24 cellular contexts compared by ENCODE assay signal in the genomic region with DNA sequence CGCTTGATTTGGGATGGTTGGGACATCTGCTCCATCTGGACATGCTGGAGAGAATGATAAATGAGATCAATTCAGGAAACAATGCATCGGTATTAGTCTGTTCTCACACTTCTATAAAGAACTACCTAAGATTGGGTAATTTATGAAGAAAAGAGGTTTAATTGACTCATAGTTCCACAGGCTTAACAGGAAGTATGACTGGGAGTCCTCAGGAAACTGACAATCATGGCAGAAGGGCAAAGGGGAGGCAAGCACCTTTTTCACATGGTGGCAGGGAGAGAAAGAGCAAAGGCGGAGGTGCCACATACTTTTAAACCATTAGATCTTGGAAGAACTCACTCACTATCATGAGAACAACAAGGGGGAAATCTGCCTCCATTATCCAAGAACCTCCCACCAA. TPM values are rescaled to one million over a fixed set of nuclear protein-coding genes. Genes with fewer than 3 reads are reported as not detected.
DNase-seq lines count a peak whose midpoint lies in the region; ATAC-seq, FAIRE-seq and TF ChIP-seq lines count a peak whose summit lies in the region.
"Had no signal": no experiment of that assay in that cellular context is flagged by ENCODE, and none has a peak within 500 bp of the region (broad histone marks: within the 10 kb centered on the region; RNA-seq: fewer than 3 reads in every experiment).

No MANE protein-coding gene starts in this region.

- H3K27me3 ChIP-seq in H1 (replicated peaks in 1 of 4; ENCODE audit: control insufficient read depth in 3 of 4, extremely low read depth in 1 of 4, insufficient read depth in 3 of 4, low read length in 3 of 4): no peaks in the 10 kb centered on the region
- peaks cover 1% of the 10 kb centered on the region for H3K27me3 ChIP-seq in mammary epithelial cell (ENCODE audit: insufficient read depth, low read length)

- no peak for TF ChIP-seq RAD21 in H1 (IDR thresholded peaks at IDR 0.05 in 1 of 2, conservative IDR thresholded peaks at IDR 0.05 in 1 of 2; ENCODE audit: low read depth in 2 of 2, low read length in 2 of 2)

- H3K4me2 ChIP-seq in H1 (ENCODE audit: insufficient read depth in 1 of 2, low read depth in 2 of 2, low read length in 2 of 2): no peak overlapping the region
- H3K4me2 ChIP-seq in mammary epithelial cell (ENCODE audit: insufficient read depth, low read depth, low read length): no peak overlapping the region

- no peak overlapping the region for H2BK12ac ChIP-seq in H1 (ENCODE audit: low read depth, low read length)

- H3K4ac ChIP-seq in H1 (replicated peaks; ENCODE audit: insufficient read length, low read depth, low read length): no peak overlapping the region

- no peak overlapping the region for H3K14ac ChIP-seq in H1 (ENCODE audit: insufficient read length)

- no peak overlapping the region for H4K8ac ChIP-seq in H1 (ENCODE audit: extremely low read depth, insufficient read depth, low read length)

- H3K79me2 ChIP-seq in H1 (ENCODE audit: control insufficient read depth in 1 of 2, insufficient read depth in 2 of 2, low read length in 2 of 2): no peaks in the 10 kb centered on the region
- no peaks in the 10 kb centered on the region for H3K79me2 ChIP-seq in mammary epithelial cell (ENCODE audit: insufficient read depth, low read length)

- H2BK120ac ChIP-seq in H1 (replicated peaks; ENCODE audit: low read depth, low read length): no peak overlapping the region

- TF ChIP-seq EP300 in H1 (IDR thresholded peaks at IDR 0.05; ENCODE audit: borderline replicate concordance in 1 of 2, low read depth in 2 of 2, low read length in 2 of 2): no peak

- POLR2A ChIA-PET in H1 (lab: Charles Lee; ENCODE audit: partially characterized antibody): no interaction called here
- POLR2A ChIA-PET in naive thymus-derived CD8-positive, alpha-beta T cell (lab: Charles Lee): no interaction called here

- H3K4me1 Mint-ChIP-seq in nephron progenitor cell: no peaks in the 10 kb centered on the region
- H3K4me1 Mint-ChIP-seq in naive thymus-derived CD8-positive, alpha-beta T cell: no peaks in the 10 kb centered on the region
- H3K4me1 Mint-ChIP-seq in activated CD8-positive, alpha-beta memory T cell treated with anti-CD3 and anti-CD28 coated beads, Interleukin-2, amount 10 ng/mL, durations not matched to agents 7 days and 5 days: peaks cover 1% of the 10 kb centered on the region
- H3K4me1 Mint-ChIP-seq: CD4-positive, CD25-positive, alpha-beta regulatory T cell; CD8-positive, alpha-beta memory T cell had no signal

- no peak overlapping the region for H4K5ac ChIP-seq in H1 (ENCODE audit: insufficient read length, low read depth, low read length)

- dilution Hi-C loops in mammary epithelial cell (cut with HindIII; ENCODE audit: low sequenced_read_pairs): no loop called here

- H3K56ac ChIP-seq in H1 (replicated peaks; ENCODE audit: insufficient read length, low read depth, low read length): no peak overlapping the region

- no peak overlapping the region for H3K4me3 Mint-ChIP-seq in nephron progenitor cell
- H3K4me3 Mint-ChIP-seq in naive thymus-derived CD8-positive, alpha-beta T cell: no peak overlapping the region
- no peak overlapping the region for H3K4me3 Mint-ChIP-seq in activated CD8-positive, alpha-beta memory T cell treated with anti-CD3 and anti-CD28 coated beads, Interleukin-2, amount 10 ng/mL, durations not matched to agents 7 days and 5 days
- H3K4me3 Mint-ChIP-seq: CD4-positive, CD25-positive, alpha-beta regulatory T cell; CD8-positive, alpha-beta memory T cell had no signal

- in situ Hi-C loops in mammary epithelial cell (cut with MboI; ENCODE audit: low sequenced_read_pairs in 2 of 2): no loop called here

- intact Hi-C loops in mammary epithelial cell (cut with micrococcal nuclease): no loop called here

- H3K4me1 ChIP-seq in H1 (replicated peaks in 1 of 4; ENCODE audit: control insufficient read depth in 3 of 4, insufficient read depth in 4 of 4, low read length in 3 of 4): peaks cover 0 to 6% (median 0%) of the 10 kb centered on the region in 4 experiments; a peak in 1 of 7 replicates
- H3K4me1 ChIP-seq in mammary epithelial cell (ENCODE audit: insufficient read depth, low read length): no peaks in the 10 kb centered on the region
- H3K4me1 ChIP-seq: BE2C had no signal

- no peak for ATAC-seq in naive thymus-derived CD8-positive, alpha-beta T cell
- no peak for ATAC-seq in activated CD8-positive, alpha-beta memory T cell treated with anti-CD3 and anti-CD28 coated beads, Interleukin-2, amount 10 ng/mL, durations not matched to agents 7 days and 5 days
- ATAC-seq: GM12878 had no signal

- H3K27ac Mint-ChIP-seq in nephron progenitor cell: peak overlapping the region; percentile 47
- no peak overlapping the region for H3K27ac Mint-ChIP-seq in naive thymus-derived CD8-positive, alpha-beta T cell
- H3K27ac Mint-ChIP-seq in activated CD8-positive, alpha-beta memory T cell treated with anti-CD3 and anti-CD28 coated beads, Interleukin-2, amount 10 ng/mL, durations not matched to agents 7 days and 5 days: no peak overlapping the region
- H3K27ac Mint-ChIP-seq: CD4-positive, CD25-positive, alpha-beta regulatory T cell; CD8-positive, alpha-beta memory T cell had no signal

- H4K20me1 ChIP-seq in H1 (replicated peaks in 1 of 2; ENCODE audit: control insufficient read depth in 1 of 2, insufficient read depth in 2 of 2, low read length in 2 of 2) (no peaks in the 10 kb centered on the region), mammary epithelial cell (ENCODE audit: insufficient read depth, low read length) (no peaks in the 10 kb centered on the region)

- H3K9me3 ChIP-seq in H1 (ENCODE audit: insufficient read depth in 2 of 2, low read depth in 1 of 2, low read length in 1 of 2) (no peaks in the 10 kb centered on the region), mammary epithelial cell (replicated peaks; ENCODE audit: insufficient read depth, low read length) (no peaks in the 10 kb centered on the region)
- H3K9me3 ChIP-seq: BE2C, HAP-1 had no signal

- H2AK5ac ChIP-seq in H1 (ENCODE audit: low read depth, low read length): no peak overlapping the region

- no peaks in the 10 kb centered on the region for H3K9me3 Mint-ChIP-seq in nephron progenitor cell
- no peaks in the 10 kb centered on the region for H3K9me3 Mint-ChIP-seq in naive thymus-derived CD8-positive, alpha-beta T cell
- H3K9me3 Mint-ChIP-seq in activated CD8-positive, alpha-beta memory T cell treated with anti-CD3 and anti-CD28 coated beads, Interleukin-2, amount 10 ng/mL, durations not matched to agents 7 days and 5 days (ENCODE audit: low read depth): no peaks in the 10 kb centered on the region
- H3K9me3 Mint-ChIP-seq: CD8-positive, alpha-beta memory T cell had no signal

- no peak for FAIRE-seq in H1 (lab: Jason Lieb, UNC)
- FAIRE-seq: GM12878, HTR-8/SVneo had no signal

- peak; percentile 58 for DNase-seq in NCI-H82 (lab: John Stamatoyannopoulos, UW)
- no peak for DNase-seq in NCI-H82 treated with DMSO at 0.1 percent for 48 hours (lab: John Stamatoyannopoulos, UW; ENCODE audit: unreplicated experiment)
- DNase-seq in HT1080 (ENCODE audit: low read depth): peak; percentile 49
- no peak for DNase-seq in H1 (ENCODE audit: low read depth in 1 of 2, low spot score in 2 of 2)
- no peak for DNase-seq in nephron progenitor cell
- DNase-seq in mammary epithelial cell: no peak
- no peak for DNase-seq in naive thymus-derived CD8-positive, alpha-beta T cell
- no peak for DNase-seq in activated CD8-positive, alpha-beta memory T cell treated with anti-CD3 and anti-CD28 coated beads, Interleukin-2, amount 10 ng/mL, durations not matched to agents 7 days and 5 days
- DNase-seq: ACHN; BE2C; C1 segment of cervical spinal cord; CD4-positive, CD25-positive, alpha-beta regulatory T cell; CD8-positive, alpha-beta memory T cell; COR-L47; DMS53; DND-41; EL; GOT3; IMR-90 had no signal

- no peak overlapping the region for H2BK20ac ChIP-seq in H1 (ENCODE audit: low read length)

- H3K23me2 ChIP-seq in H1 (ENCODE audit: low read depth, low read length): no peaks in the 10 kb centered on the region; the same call in 1 of the 2 replicates

- H3K9ac ChIP-seq in H1 (replicated peaks in 1 of 4; ENCODE audit: extremely low read depth in 1 of 4, low read depth in 3 of 4, low read length in 3 of 4) (no peak overlapping the region), mammary epithelial cell (ENCODE audit: insufficient read depth, low read length) (no peak overlapping the region)

- H2BK5ac ChIP-seq in H1 (ENCODE audit: low read depth, low read length): no peak overlapping the region

- H3K36me3 ChIP-seq in H1 (ENCODE audit: control insufficient read depth in 2 of 4, insufficient read depth in 4 of 4, low read length in 3 of 4) (no peaks in the 10 kb centered on the region), mammary epithelial cell (ENCODE audit: insufficient read depth, low read length) (no peaks in the 10 kb centered on the region)
- H3K36me3 ChIP-seq: BE2C, HAP-1 had no signal

- BruUV-seq in mammary epithelial cell (replicated peaks; lab: Mats Ljungman, UMichigan): no TSS peak

- H3K4me3 ChIP-seq in H1 (ENCODE audit: extremely low read depth in 1 of 4, insufficient read depth in 2 of 4, low read depth in 3 of 4, low read length in 4 of 4) (no peak overlapping the region), mammary epithelial cell (replicated peaks in 1 of 3; ENCODE audit: insufficient read depth in 1 of 3, low read depth in 2 of 3, low read length in 3 of 3) (no peak overlapping the region)
- H3K4me3 ChIP-seq: GM12878, HAP-1 had no signal

- TF ChIP-seq POLR2A in H1 (IDR thresholded peaks at IDR 0.05; ENCODE audit: control extremely low read depth in 1 of 2, low read depth in 2 of 2, low read length in 2 of 2): no peak

- CTCF ChIA-PET in H1 (lab: Charles Lee; ENCODE audit: partially characterized antibody): no interaction called here
- CTCF ChIA-PET in mammary epithelial cell (lab: Charles Lee; ENCODE audit: low non-redundant PET): no interaction called here
- CTCF ChIA-PET in activated CD8-positive, alpha-beta memory T cell treated with anti-CD3 and anti-CD28 coated beads, Interleukin-2, amount 10 ng/mL, durations not matched to agents 7 days and 5 days (lab: Charles Lee): no interaction called here

- H3K23ac ChIP-seq in H1 (ENCODE audit: insufficient read length): no peak overlapping the region

- H3K36me3 Mint-ChIP-seq in nephron progenitor cell (ENCODE audit: low read depth): no peaks in the 10 kb centered on the region
- H3K36me3 Mint-ChIP-seq in naive thymus-derived CD8-positive, alpha-beta T cell: no peaks in the 10 kb centered on the region
- H3K36me3 Mint-ChIP-seq in activated CD8-positive, alpha-beta memory T cell treated with anti-CD3 and anti-CD28 coated beads, Interleukin-2, amount 10 ng/mL, durations not matched to agents 7 days and 5 days: no peaks in the 10 kb centered on the region
- H3K36me3 Mint-ChIP-seq: CD4-positive, CD25-positive, alpha-beta regulatory T cell; CD8-positive, alpha-beta memory T cell had no signal

- no peak overlapping the region for H3K18ac ChIP-seq in H1 (ENCODE audit: extremely low read depth, low read length)

- H2AFZ ChIP-seq in H1 (ENCODE audit: low read length) (peak overlapping the region; percentile 72; the same call in 1 of the 2 replicates), mammary epithelial cell (ENCODE audit: low read depth, low read length) (no peak overlapping the region)

- H4K91ac ChIP-seq in H1 (replicated peaks; ENCODE audit: insufficient read length, low read length): no peak overlapping the region

- 91% methylated on average over 3 of the region's 3 CpGs; no CpG with 5 or more reads in 1 of the 2 experiments for WGBS in H1 (ENCODE audit: extremely low coverage in 1 of 2, insufficient coverage in 1 of 2, insufficient read length in 1 of 2, insufficient replicate concordance in 2 of 2, low coverage in 1 of 2, low lambda C conversion rate in 2 of 2, missing lambda C conversion rate in 1 of 2), 2 experiments
- 81% methylated on average over 3 of the region's 3 CpGs for WGBS in mammary epithelial cell (ENCODE audit: low coverage, missing lambda C conversion rate)

- H3K27me3 Mint-ChIP-seq in nephron progenitor cell (ENCODE audit: low read depth, poor library complexity): peaks cover 4% of the 10 kb centered on the region
- peaks cover 7 to 34% (median 18%) of the 10 kb centered on the region in 5 donors for H3K27me3 Mint-ChIP-seq in naive thymus-derived CD8-positive, alpha-beta T cell
- H3K27me3 Mint-ChIP-seq in activated CD8-positive, alpha-beta memory T cell treated with anti-CD3 and anti-CD28 coated beads, Interleukin-2, amount 10 ng/mL, durations not matched to agents 7 days and 5 days: peaks cover 41% of the 10 kb centered on the region

- H3K27ac ChIP-seq in H1 (ENCODE audit: low read depth, low read length) (no peak overlapping the region), mammary epithelial cell (ENCODE audit: insufficient read depth, low read depth, low read length) (no peak overlapping the region)
- H3K27ac ChIP-seq: HL-60 had no signal

- no peak for TF ChIP-seq CTCF in H1 (IDR thresholded peaks at IDR 0.05; ENCODE audit: control extremely low read depth in 1 of 3, insufficient read depth in 1 of 3, low read depth in 1 of 3, low read length in 3 of 3)
- no peak for TF ChIP-seq CTCF in nephron progenitor cell (IDR thresholded peaks at IDR 0.05)
- no peak for TF ChIP-seq CTCF in mammary epithelial cell (conservative IDR thresholded peaks at IDR 0.05 in 1 of 2, IDR thresholded peaks at IDR 0.05 in 1 of 2; ENCODE audit: extremely low read depth in 1 of 2, insufficient read depth in 1 of 2, low read depth in 1 of 2, low read length in 2 of 2)

- H2BK15ac ChIP-seq in H1 (ENCODE audit: low read length): no peak overlapping the region

- H3K79me1 ChIP-seq in H1 (ENCODE audit: low read depth, low read length): no peaks in the 10 kb centered on the region

RNA-seq across cellular contexts. Expression of a gene that starts 16.8 kb away (rescaled TPM):
- 5.9 and 7.4 TPM in 2 replicates for total RNA-seq in HT1080 (2014; rRNA removed; shearing (Covaris generic))
- 4.6 and 5.2 TPM in 2 replicates for polyA plus RNA-seq in HT1080 (2015; cell fraction: cytosol; rRNA removed)
- 1.8 and 2.0 TPM in 2 replicates for polyA plus RNA-seq in HT1080 (2015; cell fraction: nucleus; rRNA removed)
- 15.9 and 17.9 TPM in 2 replicates for total RNA-seq in H1 (2021; fragmentation: NEBNext Ultra II Directional; extraction: Animal tissue kit (Norgen Biotek cat#: 25700))
- polyA plus RNA-seq in H1 (2011; rRNA removed) (2.9 and 6.1 TPM in 2 replicates), mammary epithelial cell (0.15 TPM)
- polyA plus RNA-seq in H1 (2011; cell fraction: cytosol; rRNA removed): 9.6 TPM
- polyA plus RNA-seq in H1 (2011; cell fraction: nucleus; rRNA removed): 5.0 TPM
- polyA plus RNA-seq in H1 (2012, experiment 1 of 2): 12.5 to 14.8 TPM (median 13.7 TPM) in 4 replicates
- 1.8 TPM for polyA plus RNA-seq in H1 (2012, experiment 2 of 2)
- polyA plus RNA-seq in H1 (2013, experiment 1 of 2): 9.1 TPM
- polyA plus RNA-seq in H1 (2013, experiment 2 of 2): 11.6 TPM
- 20.1 and 30.1 TPM in 2 replicates for polyA minus RNA-seq in H1 (2011; rRNA and poly(A)+ RNA removed)
- polyA minus RNA-seq in H1 (2011; cell fraction: cytosol; rRNA and poly(A)+ RNA removed): 3.5 TPM
- polyA minus RNA-seq in H1 (2011; cell fraction: nucleus; rRNA and poly(A)+ RNA removed): 9.0 TPM
- total RNA-seq in mammary epithelial cell: 1 to 10 TPM; 1.2 to 3.2 TPM
- not detected for polyA minus RNA-seq in mammary epithelial cell
- not detected for total RNA-seq in naive thymus-derived CD8-positive, alpha-beta T cell
- polyA plus RNA-seq in naive thymus-derived CD8-positive, alpha-beta T cell: not detected
- total RNA-seq in activated CD8-positive, alpha-beta memory T cell treated with anti-CD3 and anti-CD28 coated beads, Interleukin-2, amount 10 ng/mL, durations not matched to agents 7 days and 5 days: not detected
- total RNA-seq: CD4-positive, CD25-positive, alpha-beta regulatory T cell; CD8-positive, alpha-beta memory T cell; G401 had no signal
- polyA plus RNA-seq: CD8-positive, alpha-beta memory T cell had no signal

Comparison
In these comparisons a context has a peak if more than half of its experiments do, and no peak if none do; other contexts are left out.
1. DNase-seq: peak in NCI-H82 (single experiment) and HT1080 (single experiment); none in NCI-H82 treated with DMSO at 0.1 percent for 48 hours (single experiment), H1 (0 of 2), nephron progenitor cell (single experiment), mammary epithelial cell (single experiment), naive thymus-derived CD8-positive, alpha-beta T cell (0 of 10) and activated CD8-positive, alpha-beta memory T cell treated with anti-CD3 and anti-CD28 coated beads, Interleukin-2, amount 10 ng/mL, durations not matched to agents 7 days and 5 days (single experiment).